In genomic region chr17:54620380-54620978, GRCh38 we compare ENCODE assay signal across 9 cellular contexts.
"Had no signal": no experiment of that assay in that cellular context is flagged by ENCODE, and none has a peak within 500 bp of the region (broad histone marks: within the 10 kb centered on the region; RNA-seq: fewer than 3 reads in every experiment).

No MANE protein-coding gene starts in this region.

- H3K4me2 ChIP-seq: GM23338 had no signal

- H3K4me3 ChIP-seq: GM23248, GM23338, HAP-1 had no signal

- DNase-seq: GM23248, GOT3, H7, H9, HCEC 1CT, HFFc6 had no signal

- H3K27ac ChIP-seq: GM23248 had no signal

- H2AFZ ChIP-seq: GM23248, GM23338 had no signal

- H3K4me1 ChIP-seq: HAP-1 had no signal

- H3K9ac ChIP-seq: GM23248 had no signal

- ATAC-seq: GM23338, HCT116 had no signal

- H3K36me3 ChIP-seq: HAP-1 had no signal

- H3K9me3 ChIP-seq: HAP-1 had no signal
